In genomic region chr10:88152720-88153119, GRCh38 we compare ENCODE assay signal across 1 cellular context.
TF ChIP-seq lines count a peak whose summit lies in the region.

No MANE protein-coding gene starts in this region.

TF ChIP-seq in HCT116, 20 proteins besides CTCF, POLR2A, EP300 and RAD21 (continued from another document):
- TF ChIP-seq REST (IDR thresholded peaks at IDR 0.05; ENCODE audit: low read depth) = no peak
- TF ChIP-seq ZNF274 (IDR thresholded peaks at IDR 0.05; ENCODE audit: low read depth, low read length) = no peak
- 0 out of 2 replicates have a peak, but pooled peaks have one; percentile 14 for TF ChIP-seq ZFX (IDR thresholded peaks at IDR 0.05)
- peak; percentile 34; the same call in 1 of the 2 replicates for TF ChIP-seq FOSL1 (IDR thresholded peaks at IDR 0.05; ENCODE audit: low read depth)
- TF ChIP-seq ZBTB33 (IDR thresholded peaks at IDR 0.05; ENCODE audit: extremely low read depth, insufficient replicate concordance, low read length) = no peak
- TF ChIP-seq MAX (IDR thresholded peaks at IDR 0.05) = peak; percentile 81
- no peak for TF ChIP-seq TCF7L2 (IDR thresholded peaks at IDR 0.05; ENCODE audit: borderline replicate concordance, extremely low read depth, insufficient read depth, insufficient read length)
- no peak for TF ChIP-seq EGR1 (IDR thresholded peaks at IDR 0.05; ENCODE audit: low read depth)
- peak; percentile 83 for TF ChIP-seq CBX3 (IDR thresholded peaks at IDR 0.05; ENCODE audit: low read depth)
- peak; percentile 38; the same call in 1 of the 2 replicates for TF ChIP-seq SP1 (IDR thresholded peaks at IDR 0.05; ENCODE audit: low read depth)
- no peak for TF ChIP-seq ATF3 (IDR thresholded peaks at IDR 0.05)
- TF ChIP-seq POLR2AphosphoS5 (IDR thresholded peaks at IDR 0.05; ENCODE audit: low read depth, low read length) = 0 out of 2 replicates have a peak, but pooled peaks have one; percentile 18
